ENCODE assay signal across 11 cellular contexts in genomic region chr14:88791252-88791621, GRCh38. TPM values are rescaled to one million over a fixed set of nuclear protein-coding genes. Genes with fewer than 3 reads are reported as not detected.
A peak's percentile ranks its signal among the peaks of the same experiment; 100 is the strongest.
DNase-seq lines count a peak whose midpoint lies in the region; ATAC-seq and TF ChIP-seq lines count a peak whose summit lies in the region.
"Had no signal": no experiment of that assay in that cellular context is flagged by ENCODE, and none has a peak within 500 bp of the region (broad histone marks: within the 10 kb centered on the region; RNA-seq: fewer than 3 reads in every experiment).

No MANE protein-coding gene starts in this region.

- no peaks in the 10 kb centered on the region for H3K9me3 Mint-ChIP-seq in activated naive CD4-positive, alpha-beta T cell treated with anti-CD3 and anti-CD28 coated beads, Interleukin-2, amount 10 ng/mL, durations not matched to agents 7 days and 5 days

- no peaks in the 10 kb centered on the region for H3K4me1 ChIP-seq in iPS-18a (ENCODE audit: control insufficient read depth, low read depth, low read length)

- H3K4me3 ChIP-seq in iPS-18a (ENCODE audit: low read length) (peak overlapping the region; percentile 75), brain microvascular endothelial cell (ENCODE audit: low read depth, low read length) (no peak overlapping the region)

- no peak for DNase-seq in activated naive CD4-positive, alpha-beta T cell treated with anti-CD3 and anti-CD28 coated beads, Interleukin-2, amount 10 ng/mL, durations not matched to agents 7 days and 5 days
- DNase-seq in activated naive CD4-positive, alpha-beta T cell treated with Interleukin-2 at 50 U/mL for 16 hours: no peak
- DNase-seq in T-helper 17 cell (no peak), superior temporal gyrus (ENCODE audit: extremely low spot score) (peak; percentile 50), brain microvascular endothelial cell (no peak), SIG-M5 (lab: John Stamatoyannopoulos, UW) (no peak)
- DNase-seq: small intestine had no signal

- H3K36me3 Mint-ChIP-seq in activated naive CD4-positive, alpha-beta T cell treated with anti-CD3 and anti-CD28 coated beads, Interleukin-2, amount 10 ng/mL, durations not matched to agents 7 days and 5 days: no peaks in the 10 kb centered on the region
- no peaks in the 10 kb centered on the region for H3K36me3 Mint-ChIP-seq in T-helper 17 cell (ENCODE audit: low read depth)

- CTCF ChIA-PET in activated naive CD4-positive, alpha-beta T cell treated with anti-CD3 and anti-CD28 coated beads, Interleukin-2, amount 10 ng/mL, durations not matched to agents 7 days and 5 days (lab: Charles Lee): no interaction called here

- peak overlapping the region; percentile 82 for H3K4me3 Mint-ChIP-seq in activated naive CD4-positive, alpha-beta T cell treated with anti-CD3 and anti-CD28 coated beads, Interleukin-2, amount 10 ng/mL, durations not matched to agents 7 days and 5 days
- H3K4me3 Mint-ChIP-seq in T-helper 17 cell: peak overlapping the region; percentile 90

- H3K36me3 ChIP-seq in iPS-18a (ENCODE audit: control insufficient read depth, low read depth, low read length) (no peaks in the 10 kb centered on the region), brain microvascular endothelial cell (replicated peaks) (no peaks in the 10 kb centered on the region)
- H3K36me3 ChIP-seq: BLaER1 treated with 17β-estradiol and CSF1 and Interleukin-3, amounts not matched to agents 10 nM and 100 nM had no signal

- in situ Hi-C loops in brain microvascular endothelial cell (cut with HindIII; ENCODE audit: low pct_ligation_motif_present, low sequenced_read_pairs): no loop called here

- ATAC-seq in T-helper 17 cell: no peak
- ATAC-seq in GM19035 (IDR thresholded peaks at IDR 0.05; ENCODE audit: unreplicated experiment): no peak

- no peak overlapping the region for H3K27ac Mint-ChIP-seq in activated naive CD4-positive, alpha-beta T cell treated with anti-CD3 and anti-CD28 coated beads, Interleukin-2, amount 10 ng/mL, durations not matched to agents 7 days and 5 days
- peak overlapping the region; percentile 86 for H3K27ac Mint-ChIP-seq in T-helper 17 cell

- H3K27ac ChIP-seq in iPS-18a (ENCODE audit: low read length) (no peak overlapping the region), brain microvascular endothelial cell (no peak overlapping the region)
- H3K27ac ChIP-seq: BLaER1 treated with 17β-estradiol and CSF1 and Interleukin-3, amounts not matched to agents 10 nM and 100 nM; SK-N-MC had no signal

- H3K27me3 ChIP-seq in iPS-18a (ENCODE audit: control insufficient read depth, insufficient read depth, low read length) (peaks cover 51% of the 10 kb centered on the region), brain microvascular endothelial cell (replicated peaks) (peaks cover 15% of the 10 kb centered on the region)

- H3K27me3 Mint-ChIP-seq in activated naive CD4-positive, alpha-beta T cell treated with anti-CD3 and anti-CD28 coated beads, Interleukin-2, amount 10 ng/mL, durations not matched to agents 7 days and 5 days: peaks cover 20% of the 10 kb centered on the region
- no peaks in the 10 kb centered on the region for H3K27me3 Mint-ChIP-seq in T-helper 17 cell

- H3K9ac ChIP-seq in iPS-18a (ENCODE audit: low read length): no peak overlapping the region

- H3K4me1 Mint-ChIP-seq in activated naive CD4-positive, alpha-beta T cell treated with anti-CD3 and anti-CD28 coated beads, Interleukin-2, amount 10 ng/mL, durations not matched to agents 7 days and 5 days: peaks cover 27% of the 10 kb centered on the region
- peaks cover 11% of the 10 kb centered on the region for H3K4me1 Mint-ChIP-seq in T-helper 17 cell

- TF ChIP-seq CTCF in brain microvascular endothelial cell (IDR thresholded peaks at IDR 0.05; ENCODE audit: low read depth, low read length, missing control alignments): no peak

- H3K9me3 ChIP-seq in T-helper 17 cell (ENCODE audit: control insufficient read depth, low read length, poor library complexity, severe bottlenecking) (no peaks in the 10 kb centered on the region), iPS-18a (ENCODE audit: control insufficient read depth, low read depth, low read length) (no peaks in the 10 kb centered on the region)

RNA-seq across cellular contexts. Expression of gene EML5, which starts 1.5 kb away (rescaled TPM):
- total RNA-seq in T-helper 17 cell: 1 to 10 TPM; 3.1 to 3.7 TPM

RNA-seq across cellular contexts. Expression of gene TTC8, which starts 33.2 kb away (rescaled TPM):
- 1 to 10 TPM; 2.8 to 3.4 TPM for total RNA-seq in T-helper 17 cell
